Comparison of ENCODE assay signal across 8 cellular contexts in genomic region chr2:138502253-138503086, GRCh38.
A peak's percentile ranks its signal among the peaks of the same experiment; 100 is the strongest.
DNase-seq lines count a peak whose midpoint lies in the region; ATAC-seq and TF ChIP-seq lines count a peak whose summit lies in the region.

No MANE protein-coding gene starts in this region.

- H3K9me3 Mint-ChIP-seq in stimulated activated naive B cell treated with anti-CD40 and anti-IgM and Interleukin-4, amounts not matched to agents 10 μg/mL and 1 μg/mL and 100 μg/mL, for 72 hours = no peaks in the 10 kb centered on the region

- peak; percentile 0 for ATAC-seq in GM21825 (IDR thresholded peaks at IDR 0.05; ENCODE audit: unreplicated experiment)
- peak in 1 of 2 donors; percentile 1 for ATAC-seq in stimulated activated naive B cell treated with anti-CD40 and anti-IgM and Interleukin-4, amounts not matched to agents 10 μg/mL and 1 μg/mL and 100 μg/mL, for 72 hours (replicated peaks)

- H3K4me1 Mint-ChIP-seq in stimulated activated naive B cell treated with anti-CD40 and anti-IgM and Interleukin-4, amounts not matched to agents 10 μg/mL and 1 μg/mL and 100 μg/mL, for 72 hours = peaks cover 21 to 55% of the 10 kb centered on the region in 2 donors

- no peaks in the 10 kb centered on the region for H3K27me3 Mint-ChIP-seq in stimulated activated naive B cell treated with anti-CD40 and anti-IgM and Interleukin-4, amounts not matched to agents 10 μg/mL and 1 μg/mL and 100 μg/mL, for 72 hours

- in situ Hi-C loops in brain microvascular endothelial cell (cut with HindIII; ENCODE audit: low pct_ligation_motif_present, low sequenced_read_pairs) = no loop called here

- TF ChIP-seq CTCF in brain microvascular endothelial cell (IDR thresholded peaks at IDR 0.05; ENCODE audit: low read depth, low read length, missing control alignments) = no peak

- H3K36me3 Mint-ChIP-seq in stimulated activated naive B cell treated with anti-CD40 and anti-IgM and Interleukin-4, amounts not matched to agents 10 μg/mL and 1 μg/mL and 100 μg/mL, for 72 hours = peaks cover 12 to 17% of the 10 kb centered on the region in 2 donors

- H3K27ac Mint-ChIP-seq in stimulated activated naive B cell treated with anti-CD40 and anti-IgM and Interleukin-4, amounts not matched to agents 10 μg/mL and 1 μg/mL and 100 μg/mL, for 72 hours = peak overlapping the region; percentile 96

- DNase-seq in DMS153 treated with DMSO at 0.1 percent for 48 hours (lab: John Stamatoyannopoulos, UW; ENCODE audit: unreplicated experiment) (peak; percentile 20), NCI-H526 treated with DMSO at 0.1 percent for 48 hours (lab: John Stamatoyannopoulos, UW) (peak; percentile 46), brain microvascular endothelial cell (no peak), islet precursor cell (peak; percentile 56), NCI-H1048 (lab: John Stamatoyannopoulos, UW) (no peak), HuH-7 (ENCODE audit: low spot score) (no peak)
- no peak for DNase-seq in stimulated activated naive B cell treated with anti-CD40 and anti-IgM and Interleukin-4, amounts not matched to agents 10 μg/mL and 1 μg/mL and 100 μg/mL, for 72 hours

- H3K27ac ChIP-seq in brain microvascular endothelial cell = peak overlapping the region; percentile 25

- peak overlapping the region; percentile 95 to 97 for H3K4me3 Mint-ChIP-seq in stimulated activated naive B cell treated with anti-CD40 and anti-IgM and Interleukin-4, amounts not matched to agents 10 μg/mL and 1 μg/mL and 100 μg/mL, for 72 hours

- no peaks in the 10 kb centered on the region for H3K36me3 ChIP-seq in brain microvascular endothelial cell (replicated peaks)

- H3K27me3 ChIP-seq in brain microvascular endothelial cell (replicated peaks) = no peaks in the 10 kb centered on the region

- peak overlapping the region; percentile 82 for H3K4me3 ChIP-seq in brain microvascular endothelial cell (ENCODE audit: low read depth, low read length)

Comparison
In these comparisons a context has a peak if more than half of its experiments do, and no peak if none do; other contexts are left out.
1. DNase-seq: peak in DMS153 treated with DMSO at 0.1 percent for 48 hours (single experiment), NCI-H526 treated with DMSO at 0.1 percent for 48 hours (single experiment) and islet precursor cell (single experiment); none in brain microvascular endothelial cell (single experiment), stimulated activated naive B cell treated with anti-CD40 and anti-IgM and Interleukin-4, amounts not matched to agents 10 μg/mL and 1 μg/mL and 100 μg/mL, for 72 hours (single experiment), NCI-H1048 (single experiment) and HuH-7 (single experiment).